ENCODE assay signal across 8 cellular contexts in the genomic region with DNA sequence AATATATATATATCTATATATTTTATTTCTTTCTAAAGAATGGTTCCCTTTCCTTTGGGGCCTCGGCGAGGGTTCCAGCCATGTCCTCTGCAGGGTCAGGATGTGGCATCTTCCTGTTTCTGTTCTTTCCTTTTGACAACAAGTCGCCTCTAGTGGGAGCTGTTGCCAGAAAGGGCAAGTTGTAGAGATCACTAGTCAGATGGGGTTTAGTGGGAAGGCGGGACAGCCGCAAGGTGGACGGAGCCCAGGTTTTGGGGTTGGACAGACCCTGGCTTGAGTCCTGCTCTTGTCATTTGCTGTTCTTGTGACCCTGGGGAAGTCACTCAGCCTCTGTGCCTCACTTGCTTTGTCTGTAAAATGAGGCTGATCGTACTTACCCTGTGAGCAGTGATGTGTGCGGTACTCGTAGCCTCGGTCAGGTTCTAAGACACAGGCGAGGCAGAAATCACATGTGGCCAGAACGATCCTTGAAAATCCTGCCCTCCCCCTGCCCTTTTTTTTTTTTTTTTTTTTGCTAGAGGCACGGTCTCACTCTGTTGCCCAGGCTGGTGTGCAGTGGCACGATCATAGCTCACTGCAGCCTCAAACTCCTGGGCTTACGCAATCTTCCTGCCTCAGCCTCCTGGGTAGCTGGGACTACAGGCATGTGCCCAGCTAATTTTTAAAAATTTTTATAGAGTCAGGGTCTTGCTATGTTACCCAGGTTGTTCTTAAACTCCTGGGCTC.
DNase-seq lines count a peak whose midpoint lies in the region; ATAC-seq and TF ChIP-seq lines count a peak whose summit lies in the region.

No MANE protein-coding gene starts in this region.

- H3K4me1 Mint-ChIP-seq in type B pancreatic cell (ENCODE audit: unreplicated experiment): no peaks in the 10 kb centered on the region

- ATAC-seq in Right ventricle myocardium superior (ENCODE audit: poor library complexity): no peak
- ATAC-seq in GM18511 (IDR thresholded peaks at IDR 0.05; ENCODE audit: unreplicated experiment): no peak
- ATAC-seq in GM21723 (IDR thresholded peaks at IDR 0.05; ENCODE audit: unreplicated experiment): no peak
- ATAC-seq in HG02981 (IDR thresholded peaks at IDR 0.05; ENCODE audit: unreplicated experiment): no peak

- TF ChIP-seq CTCF in cardiac muscle cell (IDR thresholded peaks at IDR 0.05; ENCODE audit: low read depth, low read length): peak; percentile 34
- TF ChIP-seq CTCF in type B pancreatic cell (conservative IDR thresholded peaks at IDR 0.05): peak; percentile 51

- no peaks in the 10 kb centered on the region for H3K4me1 ChIP-seq in cardiac muscle cell (ENCODE audit: low read depth)

- intact Hi-C loops in Right ventricle myocardium superior (cut with DNase I): no loop called here

- no peaks in the 10 kb centered on the region for H3K9me3 Mint-ChIP-seq in type B pancreatic cell

- H3K4me3 Mint-ChIP-seq in type B pancreatic cell: no peak overlapping the region

- H3K27ac Mint-ChIP-seq in type B pancreatic cell: no peak overlapping the region

- H3K9me3 ChIP-seq in cardiac muscle cell (ENCODE audit: low read depth): no peaks in the 10 kb centered on the region

- DNase-seq in cardiac muscle cell (ENCODE audit: low read depth in 1 of 2, low spot score in 1 of 2): peak in 1 of 2 donors; percentile 11
- DNase-seq in Right ventricle myocardium superior: no peak
- DNase-seq in NCI-H460 (ENCODE audit: extremely low read depth, low read depth): peak; percentile 45
- peak; percentile 38 for DNase-seq in dermis blood vessel endothelial cell
- DNase-seq in type B pancreatic cell (ENCODE audit: extremely low spot score, unreplicated experiment): no peak

- H3K27me3 Mint-ChIP-seq in type B pancreatic cell: no peaks in the 10 kb centered on the region

- H3K4me3 ChIP-seq in cardiac muscle cell: no peak overlapping the region

- no peaks in the 10 kb centered on the region for H3K27me3 ChIP-seq in cardiac muscle cell

- H3K36me3 Mint-ChIP-seq in type B pancreatic cell: peaks cover 10% of the 10 kb centered on the region

- peaks cover 17% of the 10 kb centered on the region for H3K36me3 ChIP-seq in cardiac muscle cell

- no peak overlapping the region for H3K27ac ChIP-seq in cardiac muscle cell

Comparison
In these comparisons a context has a peak if more than half of its experiments do, and no peak if none do; other contexts are left out.
1. DNase-seq: peak in NCI-H460 (single experiment) and dermis blood vessel endothelial cell (single experiment); none in Right ventricle myocardium superior (single experiment) and type B pancreatic cell (single experiment).